In the genomic region with DNA sequence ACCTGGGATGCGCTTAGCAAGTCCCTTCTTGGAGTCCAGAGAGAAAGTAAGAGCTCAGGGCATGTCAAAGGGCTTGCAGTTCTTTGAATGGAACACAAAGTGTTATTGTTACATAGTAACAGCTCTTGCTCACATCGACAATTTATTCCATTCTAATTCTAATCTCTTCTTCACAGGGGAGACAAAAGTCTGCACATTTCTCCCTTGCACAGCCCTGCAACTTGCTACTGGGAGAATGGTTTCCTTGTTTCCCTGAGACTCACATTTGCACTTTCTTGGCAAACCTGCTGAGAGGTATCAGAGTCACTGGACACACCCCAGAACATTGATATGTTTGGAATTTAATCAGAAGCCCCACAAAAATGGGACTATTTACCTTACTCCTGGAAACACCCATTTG, we compare ENCODE assay signal across 22 cellular contexts.
DNase-seq lines count a peak whose midpoint lies in the region; ATAC-seq, FAIRE-seq and TF ChIP-seq lines count a peak whose summit lies in the region.
"Had no signal": no experiment of that assay in that cellular context is flagged by ENCODE, and none has a peak within 500 bp of the region (broad histone marks: within the 10 kb centered on the region; RNA-seq: fewer than 3 reads in every experiment).

No MANE protein-coding gene starts in this region.

- no peaks in the 10 kb centered on the region for H3K9me2 ChIP-seq in PC-9 (ENCODE audit: insufficient read depth)

- no peak for TF ChIP-seq RAD21 in A549 (conservative IDR thresholded peaks at IDR 0.05 in 1 of 2, IDR thresholded peaks at IDR 0.05 in 1 of 2)

- H3K4me1 ChIP-seq in A549 (peaks cover 6% of the 10 kb centered on the region; the same call in 1 of the 3 replicates), PC-9 (replicated peaks; ENCODE audit: insufficient read depth) (peaks cover 28% of the 10 kb centered on the region), neural progenitor cell (peaks cover 12% of the 10 kb centered on the region)
- H3K4me1 ChIP-seq: Peyer's patch had no signal

- CTCF ChIA-PET in A549 (lab: Yijun Ruan, JAX) = interaction anchor here (0.5 kb wide), 1 partner anchor 36 kb away, joined by 3 read pairs; no protein-coding TSS in a partner anchor
- CTCF ChIA-PET in PC-9 (lab: Charles Lee) = no interaction called here

- H3K27ac ChIP-seq in A549 (no peak overlapping the region), PC-9 (no peak overlapping the region), neural progenitor cell (no peak overlapping the region)
- H3K27ac ChIP-seq: 22Rv1, GM23248, Peyer's patch, SK-N-MC had no signal

- no peaks in the 10 kb centered on the region for H3K79me2 ChIP-seq in PC-9 (ENCODE audit: low read depth)
- no peaks in the 10 kb centered on the region for H3K79me2 ChIP-seq in neural progenitor cell (ENCODE audit: low read depth)

- 80% methylated on average over 2 of the region's 2 CpGs for WGBS in A549 (ENCODE audit: missing lambda C conversion rate)

- TF ChIP-seq POLR2A in A549 (IDR thresholded peaks at IDR 0.05; ENCODE audit: low read length) = no peak

- intact Hi-C loops in PC-9 (cut with micrococcal nuclease; ENCODE audit: unreplicated experiment) = loop anchor here (1.0 to 5.0 kb wide), 2 partner anchors 58 to 127 kb away; no protein-coding TSS in a partner anchor

- no peak for FAIRE-seq in A549 (lab: Jason Lieb, UNC)
- FAIRE-seq: D721Med, GM18507 had no signal

- peaks cover 2% of the 10 kb centered on the region for H3K27me3 Mint-ChIP-seq in neural progenitor cell (ENCODE audit: insufficient read depth, low read depth)

- TF ChIP-seq CTCF in A549 (IDR thresholded peaks at IDR 0.05) (no peak), PC-9 (conservative IDR thresholded peaks at IDR 0.05) (no peak), neural progenitor cell (IDR thresholded peaks at IDR 0.05) (no peak)

- H3K9me3 ChIP-seq in A549 = no peaks in the 10 kb centered on the region
- no peaks in the 10 kb centered on the region for H3K9me3 ChIP-seq in PC-9 (ENCODE audit: insufficient read depth, low read depth)
- no peaks in the 10 kb centered on the region for H3K9me3 ChIP-seq in neural progenitor cell (ENCODE audit: low read depth)
- H3K9me3 ChIP-seq: Peyer's patch had no signal

- H3K4me3 ChIP-seq in A549 (no peak overlapping the region), PC-9 (no peak overlapping the region), neural progenitor cell (no peak overlapping the region)
- H3K4me3 ChIP-seq: GM23248, Peyer's patch, SK-N-MC had no signal

- no peak for TF ChIP-seq EP300 in A549 (IDR thresholded peaks at IDR 0.05)

- ATAC-seq in A549 (no peak), HG03378 (IDR thresholded peaks at IDR 0.05; ENCODE audit: unreplicated experiment) (no peak)

- no peak for DNase-seq in A549 (ENCODE audit: low read depth in 1 of 2, low spot score in 1 of 2)
- DNase-seq in PC-9 = peak in 1 of 2 experiments; percentile 52
- DNase-seq in neural progenitor cell (ENCODE audit: low spot score) = peak; percentile 34
- DNase-seq in superior temporal gyrus (ENCODE audit: extremely low spot score) = peak; percentile 32
- no peak for DNase-seq in mesenteric fat pad (ENCODE audit: low spot score)
- no peak for DNase-seq in inferior parietal cortex (ENCODE audit: extremely low spot score)
- DNase-seq: ACHN, GM23248, H9, HFFc6, IMR-90, KG1, MM.1S, NCI-H2029 treated with DMSO at 0.1 percent for 48 hours, NCI-H526 treated with DMSO at 0.1 percent for 48 hours, Peyer's patch, SHP77 treated with DMSO at 0.1 percent for 48 hours had no signal

- H3K4me3 Mint-ChIP-seq in neural progenitor cell = no peak overlapping the region
- H3K4me3 Mint-ChIP-seq: H9, HFFc6 had no signal

- no TSS peak for BruUV-seq in PC-9 (replicated peaks; lab: Mats Ljungman, UMichigan)

- no peak overlapping the region for H3K9ac ChIP-seq in neural progenitor cell
- H3K9ac ChIP-seq: GM23248 had no signal

- POLR2A ChIA-PET in A549 (lab: Yijun Ruan, JAX) (no interaction called here), PC-9 (lab: Charles Lee; ENCODE audit: unreplicated experiment) (interaction anchor here (0.6 kb wide), 2 partner anchors 648 to 1592 kb away, joined by 3 to 9 read pairs; no protein-coding TSS in a partner anchor)

- peaks cover 26% of the 10 kb centered on the region for H3K4me1 Mint-ChIP-seq in neural progenitor cell

- H3F3A ChIP-seq in PC-9 (ENCODE audit: insufficient read depth, low read depth) = peaks cover 15% of the 10 kb centered on the region; the same call in 1 of the 2 replicates
- no peaks in the 10 kb centered on the region for H3F3A ChIP-seq in neural progenitor cell (ENCODE audit: low read depth)

- no peaks in the 10 kb centered on the region for H4K20me1 ChIP-seq in PC-9 (ENCODE audit: insufficient read depth)
- no peaks in the 10 kb centered on the region for H4K20me1 ChIP-seq in neural progenitor cell (ENCODE audit: low read depth)

- H2AFZ ChIP-seq in PC-9 (no peak overlapping the region), neural progenitor cell (replicated peaks) (no peak overlapping the region)
- H2AFZ ChIP-seq: GM23248 had no signal

- H3K36me3 Mint-ChIP-seq in neural progenitor cell = no peaks in the 10 kb centered on the region

- no peak overlapping the region for H3K27ac Mint-ChIP-seq in neural progenitor cell
- H3K27ac Mint-ChIP-seq: HFFc6 had no signal

- H3K27me3 ChIP-seq in PC-9 (ENCODE audit: insufficient read depth, low read depth) (no peaks in the 10 kb centered on the region), neural progenitor cell (no peaks in the 10 kb centered on the region)
- H3K27me3 ChIP-seq: Peyer's patch had no signal

- no peaks in the 10 kb centered on the region for H3K9me3 Mint-ChIP-seq in neural progenitor cell
- H3K9me3 Mint-ChIP-seq: HFFc6 had no signal

- H3K36me3 ChIP-seq in PC-9 (ENCODE audit: low read depth) (no peaks in the 10 kb centered on the region), neural progenitor cell (no peaks in the 10 kb centered on the region)
- H3K36me3 ChIP-seq: Peyer's patch had no signal

- 0 out of 3 replicates have a peak overlapping the region, but pooled peaks have one; percentile 4 for H3K4me2 ChIP-seq in A549
- H3K4me2 ChIP-seq in PC-9 = 0 out of 2 replicates have a peak overlapping the region, but pooled peaks have one; percentile 26
- peak overlapping the region; percentile 31 for H3K4me2 ChIP-seq in neural progenitor cell

TF ChIP-seq in A549, 52 proteins besides CTCF, POLR2A, EP300 and RAD21:
- no peak for TF ChIP-seq FOSB (CRISPR knock-in tag; IDR thresholded peaks at IDR 0.05)

Comparison
In these comparisons a context has a peak if more than half of its experiments do, and no peak if none do; other contexts are left out.
1. DNase-seq: peak in neural progenitor cell (single experiment) and superior temporal gyrus (single experiment); none in A549 (0 of 2), mesenteric fat pad (single experiment) and inferior parietal cortex (single experiment).
2. Peak in every context shown above with its lines, with median percentiles within 50 percentile points of each other: H3K4me2 ChIP-seq.